8 cellular contexts compared by ENCODE assay signal in genomic region chr10:31961675-31962074, GRCh38. TPM values are rescaled to one million over a fixed set of nuclear protein-coding genes. Genes with fewer than 3 reads are reported as not detected.
A peak's percentile ranks its signal among the peaks of the same experiment; 100 is the strongest.
DNase-seq lines count a peak whose midpoint lies in the region; ATAC-seq, FAIRE-seq and TF ChIP-seq lines count a peak whose summit lies in the region.

No MANE protein-coding gene starts in this region.

- peak in 1 of 2 donors; percentile 80 for ATAC-seq in naive thymus-derived CD8-positive, alpha-beta T cell
- no peak for ATAC-seq in GM21423 (IDR thresholded peaks at IDR 0.05; ENCODE audit: unreplicated experiment)

- TF ChIP-seq CTCF in GM10266 (IDR thresholded peaks at IDR 0.05; ENCODE audit: control insufficient read depth, insufficient read depth, low read depth, missing control alignments) = no peak

- peak; percentile 60 for FAIRE-seq in HTR-8/SVneo (lab: Jason Lieb, UNC)

- no peaks in the 10 kb centered on the region for H3K36me3 Mint-ChIP-seq in activated naive CD8-positive, alpha-beta T cell treated with anti-CD3 and anti-CD28 coated beads for 36 hours
- peaks cover 0 to 2% (median 0%) of the 10 kb centered on the region in 3 donors for H3K36me3 Mint-ChIP-seq in naive thymus-derived CD8-positive, alpha-beta T cell

- H3K4me1 Mint-ChIP-seq in activated naive CD8-positive, alpha-beta T cell treated with anti-CD3 and anti-CD28 coated beads for 36 hours = peaks cover 26% of the 10 kb centered on the region
- peaks cover 13 to 28% (median 22%) of the 10 kb centered on the region in 4 donors for H3K4me1 Mint-ChIP-seq in naive thymus-derived CD8-positive, alpha-beta T cell

- H3K27ac Mint-ChIP-seq in activated naive CD8-positive, alpha-beta T cell treated with anti-CD3 and anti-CD28 coated beads for 36 hours = peak overlapping the region; percentile 30
- H3K27ac Mint-ChIP-seq in naive thymus-derived CD8-positive, alpha-beta T cell = peak overlapping the region in 4 of 10 donors; percentile 6 to 27 (median 17)

- DNase-seq in GM10266 (ENCODE audit: extremely low spot score) = peak; percentile 28
- DNase-seq in HTR-8/SVneo (ENCODE audit: insufficient read length, low spot score) = peak; percentile 47
- DNase-seq in activated naive CD8-positive, alpha-beta T cell treated with anti-CD3 and anti-CD28 coated beads for 36 hours = peak; percentile 18
- peak in 1 of 10 donors; percentile 22 for DNase-seq in naive thymus-derived CD8-positive, alpha-beta T cell
- no peak for DNase-seq in effector CD4-positive, alpha-beta T cell
- DNase-seq in SK-N-DZ (ENCODE audit: low spot score) = no peak
- no peak for DNase-seq in retina

- H3K4me3 Mint-ChIP-seq in activated naive CD8-positive, alpha-beta T cell treated with anti-CD3 and anti-CD28 coated beads for 36 hours = peak overlapping the region; percentile 36
- H3K4me3 Mint-ChIP-seq in naive thymus-derived CD8-positive, alpha-beta T cell = peak overlapping the region in 6 of 10 donors; percentile 7 to 69 (median 34)

- H3K9me3 Mint-ChIP-seq in activated naive CD8-positive, alpha-beta T cell treated with anti-CD3 and anti-CD28 coated beads for 36 hours = no peaks in the 10 kb centered on the region
- H3K9me3 Mint-ChIP-seq in naive thymus-derived CD8-positive, alpha-beta T cell = no peaks in the 10 kb centered on the region

- POLR2A ChIA-PET in naive thymus-derived CD8-positive, alpha-beta T cell (lab: Charles Lee) = no interaction called here

- H3K27me3 Mint-ChIP-seq in activated naive CD8-positive, alpha-beta T cell treated with anti-CD3 and anti-CD28 coated beads for 36 hours = no peaks in the 10 kb centered on the region
- no peaks in the 10 kb centered on the region for H3K27me3 Mint-ChIP-seq in naive thymus-derived CD8-positive, alpha-beta T cell

RNA-seq across cellular contexts. Expression of gene ARHGAP12, which starts 33.0 kb away (rescaled TPM):
- total RNA-seq in activated naive CD8-positive, alpha-beta T cell treated with anti-CD3 and anti-CD28 coated beads for 36 hours = 1 to 10 TPM; 2.8 to 3.4 TPM
- total RNA-seq in naive thymus-derived CD8-positive, alpha-beta T cell = 10 to 100 TPM; 33.8 to 35.0 TPM
- 10 to 100 TPM in 2 of 3 donors, 1 to 10 TPM in 1; 9.9 to 11.3 (median 10.7) TPM for polyA plus RNA-seq in naive thymus-derived CD8-positive, alpha-beta T cell
- 10.1 and 10.2 TPM in 2 replicates for polyA plus RNA-seq in SK-N-DZ (2014; cell fraction: cytosol; rRNA removed)
- 17.7 and 21.8 TPM in 2 replicates for polyA plus RNA-seq in SK-N-DZ (2014; cell fraction: nucleus; rRNA removed)

Comparison
In these comparisons a context has a peak if more than half of its experiments do, and no peak if none do; other contexts are left out.
1. DNase-seq: peak in GM10266 (single experiment), HTR-8/SVneo (single experiment) and activated naive CD8-positive, alpha-beta T cell treated with anti-CD3 and anti-CD28 coated beads for 36 hours (single experiment); none in effector CD4-positive, alpha-beta T cell (single experiment), SK-N-DZ (single experiment) and retina (single experiment).
2. RNA of gene ARHGAP12, which starts 33.0 kb away (total RNA-seq): 33.8 to 35.0 TPM in naive thymus-derived CD8-positive, alpha-beta T cell; 2.8 to 3.4 TPM in activated naive CD8-positive, alpha-beta T cell treated with anti-CD3 and anti-CD28 coated beads for 36 hours; every median in the first group is over 4 times any median in the second.